ENCODE assay signal across 6 cellular contexts in the genomic region with DNA sequence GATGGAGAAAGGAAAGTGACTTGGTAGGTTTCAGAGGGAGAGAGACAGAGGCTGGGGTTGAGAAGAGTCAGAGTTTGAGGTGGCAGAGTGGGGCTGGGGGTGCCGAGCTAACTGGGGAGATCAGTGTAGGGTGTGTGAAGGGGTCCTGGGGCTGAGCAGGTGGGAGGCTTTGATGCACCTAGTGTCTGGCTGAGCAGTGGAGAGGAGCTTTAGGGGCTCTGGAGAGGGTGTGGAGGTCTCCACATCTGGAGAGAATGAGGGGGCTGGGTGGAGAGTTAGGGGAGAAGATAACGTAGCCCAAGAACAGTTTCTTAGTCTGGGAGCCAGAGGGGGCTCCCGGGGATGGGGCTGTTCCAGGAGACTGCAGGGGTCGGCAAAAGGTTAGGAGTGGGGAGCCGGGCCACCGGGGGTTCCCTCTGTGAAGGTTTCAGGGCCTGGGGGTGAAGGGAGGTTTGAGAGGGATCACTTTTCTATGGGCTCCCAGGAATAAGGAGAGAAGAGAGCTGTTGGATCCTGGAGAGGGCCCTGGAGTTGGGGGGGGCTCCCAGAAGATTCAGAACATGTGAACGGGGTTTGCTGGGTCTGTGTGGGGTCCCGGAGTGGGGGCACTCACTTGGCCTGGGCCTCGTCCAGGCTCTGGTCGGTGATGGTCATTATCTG.
A peak's percentile ranks its signal among the peaks of the same experiment; 100 is the strongest.
DNase-seq lines count a peak whose midpoint lies in the region; FAIRE-seq and TF ChIP-seq lines count a peak whose summit lies in the region.

No MANE protein-coding gene starts in this region.

- H3K27me3 Mint-ChIP-seq in nephron progenitor cell (ENCODE audit: low read depth, poor library complexity): no peaks in the 10 kb centered on the region

- FAIRE-seq in H54 (lab: Jason Lieb, UNC): no peak

- TF ChIP-seq CTCF in brain microvascular endothelial cell (IDR thresholded peaks at IDR 0.05; ENCODE audit: low read depth, low read length, missing control alignments) (no peak), nephron progenitor cell (IDR thresholded peaks at IDR 0.05) (no peak)

- peak overlapping the region; percentile 67 for H3K4me3 ChIP-seq in brain microvascular endothelial cell (ENCODE audit: low read depth, low read length)

- H3K36me3 Mint-ChIP-seq in nephron progenitor cell (ENCODE audit: low read depth): peaks cover 25% of the 10 kb centered on the region

- peak overlapping the region; percentile 97 for H3K4me3 Mint-ChIP-seq in nephron progenitor cell

- in situ Hi-C loops in brain microvascular endothelial cell (cut with HindIII; ENCODE audit: low pct_ligation_motif_present, low sequenced_read_pairs): loop anchor here (10.0 kb wide), 1 partner anchor 64 kb away; a partner anchor contains a TSS

- no peaks in the 10 kb centered on the region for H3K27me3 ChIP-seq in brain microvascular endothelial cell (replicated peaks)

- H3K9me3 Mint-ChIP-seq in nephron progenitor cell: no peaks in the 10 kb centered on the region

- DNase-seq in H54 (ENCODE audit: insufficient read length, low spot score) (no peak), brain microvascular endothelial cell (no peak), nephron progenitor cell (no peak), hepatic stellate cell (ENCODE audit: low spot score) (no peak), NCI-H2196 (lab: John Stamatoyannopoulos, UW; ENCODE audit: unreplicated experiment) (no peak), DMS 273 (lab: John Stamatoyannopoulos, UW; ENCODE audit: unreplicated experiment) (no peak)

- TF ChIP-seq POLR2A in H54 (IDR thresholded peaks at IDR 0.05; ENCODE audit: low read depth, low read length): 0 out of 2 replicates have a peak, but pooled peaks have one; percentile 11

- peaks cover 83% of the 10 kb centered on the region for H3K4me1 Mint-ChIP-seq in nephron progenitor cell

- H3K36me3 ChIP-seq in brain microvascular endothelial cell (replicated peaks): peaks cover 23% of the 10 kb centered on the region

- H3K27ac ChIP-seq in brain microvascular endothelial cell: peak overlapping the region; percentile 65

- peak overlapping the region; percentile 96 for H3K27ac Mint-ChIP-seq in nephron progenitor cell
